8 cellular contexts compared by ENCODE assay signal in genomic region chr10:68406815-68407585, GRCh38. TPM values are rescaled to one million over a fixed set of nuclear protein-coding genes. Genes with fewer than 3 reads are reported as not detected.
DNase-seq lines count a peak whose midpoint lies in the region; ATAC-seq and TF ChIP-seq lines count a peak whose summit lies in the region.

A gene with protein sequence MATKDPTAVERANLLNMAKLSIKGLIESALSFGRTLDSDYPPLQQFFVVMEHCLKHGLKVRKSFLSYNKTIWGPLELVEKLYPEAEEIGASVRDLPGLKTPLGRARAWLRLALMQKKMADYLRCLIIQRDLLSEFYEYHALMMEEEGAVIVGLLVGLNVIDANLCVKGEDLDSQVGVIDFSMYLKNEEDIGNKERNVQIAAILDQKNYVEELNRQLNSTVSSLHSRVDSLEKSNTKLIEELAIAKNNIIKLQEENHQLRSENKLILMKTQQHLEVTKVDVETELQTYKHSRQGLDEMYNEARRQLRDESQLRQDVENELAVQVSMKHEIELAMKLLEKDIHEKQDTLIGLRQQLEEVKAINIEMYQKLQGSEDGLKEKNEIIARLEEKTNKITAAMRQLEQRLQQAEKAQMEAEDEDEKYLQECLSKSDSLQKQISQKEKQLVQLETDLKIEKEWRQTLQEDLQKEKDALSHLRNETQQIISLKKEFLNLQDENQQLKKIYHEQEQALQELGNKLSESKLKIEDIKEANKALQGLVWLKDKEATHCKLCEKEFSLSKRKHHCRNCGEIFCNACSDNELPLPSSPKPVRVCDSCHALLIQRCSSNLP (minus strand): TSS chr10:68407277. CDS start chr10:68407189, 88 bp downstream.

- peaks cover 42% of the 10 kb centered on the region for H3K79me2 ChIP-seq in neural cell (replicated peaks; ENCODE audit: insufficient read depth, low read length)

- H3K9me3 ChIP-seq in HUES64 (ENCODE audit: insufficient read depth, low read depth, low read length): no peaks in the 10 kb centered on the region
- H3K9me3 ChIP-seq in neural cell (ENCODE audit: low read length): no peaks in the 10 kb centered on the region
- no peaks in the 10 kb centered on the region for H3K9me3 ChIP-seq in stomach

- H3F3A ChIP-seq in neural cell (ENCODE audit: insufficient read depth, low read length, poor library complexity, severe bottlenecking): peaks cover 4% of the 10 kb centered on the region

- 0 out of 2 replicates have a peak, but pooled peaks cover 6% of the 10 kb centered on the region for H3K36me3 ChIP-seq in HUES64 (ENCODE audit: insufficient read depth, low read length)
- no peaks in the 10 kb centered on the region for H3K36me3 ChIP-seq in neural cell (ENCODE audit: insufficient read depth, low read length)
- peaks cover 0 to 3% (median 0%) of the 10 kb centered on the region in 4 donors for H3K36me3 ChIP-seq in stomach

- 0 out of 2 replicates have a peak, but pooled peaks cover 5% of the 10 kb centered on the region for H3K4me1 ChIP-seq in HUES64 (ENCODE audit: insufficient read depth, low read length)
- peaks cover 9 to 38% (median 16%) of the 10 kb centered on the region in 4 donors for H3K4me1 ChIP-seq in stomach

- H3K4me2 ChIP-seq in neural cell (ENCODE audit: low read length): peak within 1 kb of the TSS; percentile 92

- H3K4me3 ChIP-seq in HUES64 (ENCODE audit: low read length) (peak within 1 kb of the TSS; percentile 88), fibroblast of the aortic adventitia (ENCODE audit: low read depth, low read length) (peak within 1 kb of the TSS; percentile 96), neural cell (ENCODE audit: low read length) (peak within 1 kb of the TSS; percentile 82), stomach (peak within 1 kb of the TSS; percentile 95 to 100 (median 98))

- under 1% methylated on average over 84 of the region's 84 CpGs for WGBS in HUES64
- WGBS in stomach, 5 donors: 0 to 1% (median 0%) methylated on average over 13 to 82 of the region's 84 CpGs

- DNase-seq in DMS79 (lab: John Stamatoyannopoulos, UW): peak; percentile 27
- peak; percentile 82 for DNase-seq in RKO (ENCODE audit: low spot score)
- DNase-seq in activated T-helper 9 cell treated with anti-CD3 and anti-CD28 coated beads, Interleukin-2, amount 50 U/mL, for 16 hours (ENCODE audit: low read depth): peak; percentile 64
- peak; percentile 73 for DNase-seq in fibroblast of the aortic adventitia (ENCODE audit: low read depth)
- peak; percentile 82 for DNase-seq in stomach

- H3K27ac ChIP-seq in HUES64 (ENCODE audit: low read depth, low read length) (peak within 1 kb of the TSS; percentile 89), neural cell (ENCODE audit: low read length) (peak within 1 kb of the TSS; percentile 95), stomach (peak within 1 kb of the TSS; percentile 90 to 96 (median 93))

- no peak for TF ChIP-seq RAD21 in neural cell (conservative IDR thresholded peaks at IDR 0.05)

- no peak for TF ChIP-seq POLR2A in stomach (IDR thresholded peaks at IDR 0.05)

- H3K27me3 ChIP-seq in HUES64 (ENCODE audit: insufficient read depth, low read length): no peaks in the 10 kb centered on the region
- no peaks in the 10 kb centered on the region for H3K27me3 ChIP-seq in neural cell (ENCODE audit: insufficient read depth, low read depth, low read length)
- no peaks in the 10 kb centered on the region for H3K27me3 ChIP-seq in stomach

- intact Hi-C loops in stomach (cut with DNase I; ENCODE audit: low total_unique reads): no loop called here

- peak; percentile 94 for ATAC-seq in GM21515 (IDR thresholded peaks at IDR 0.05; ENCODE audit: unreplicated experiment)

- TF ChIP-seq CTCF in fibroblast of the aortic adventitia (IDR thresholded peaks at IDR 0.05; ENCODE audit: insufficient read depth, low read length) (peak; percentile 49), neural cell (IDR thresholded peaks at IDR 0.05; ENCODE audit: poor library complexity, severe bottlenecking) (peak; percentile 97), stomach (IDR thresholded peaks at IDR 0.05) (peak in 3 of 7 experiments; percentile 64 to 95 (median 74))

- TF ChIP-seq EP300 in neural cell (conservative IDR thresholded peaks at IDR 0.05; ENCODE audit: poor library complexity, severe bottlenecking): peak; percentile 66
- TF ChIP-seq EP300 in stomach (IDR thresholded peaks at IDR 0.05): no peak

- no peaks in the 10 kb centered on the region for H3K9me2 ChIP-seq in neural cell (ENCODE audit: insufficient read depth, low read length)

- peak within 1 kb of the TSS; percentile 95 for H3K9ac ChIP-seq in HUES64 (ENCODE audit: low read depth, low read length)
- peak within 1 kb of the TSS; percentile 99 for H3K9ac ChIP-seq in neural cell (ENCODE audit: low read length)

- peak within 1 kb of the TSS; percentile 100 for H2AFZ ChIP-seq in neural cell (ENCODE audit: low read depth, low read length)

- no peaks in the 10 kb centered on the region for H4K20me1 ChIP-seq in neural cell (ENCODE audit: insufficient read depth)

TF ChIP-seq in neural cell, 6 proteins besides CTCF, POLR2A, EP300 and RAD21:
- TF ChIP-seq POLR2AphosphoS5 (IDR thresholded peaks at IDR 0.05) (peak; percentile 89), MXI1 (conservative IDR thresholded peaks at IDR 0.05; ENCODE audit: poor library complexity, severe bottlenecking) (no peak), SMC3 (conservative IDR thresholded peaks at IDR 0.05; ENCODE audit: poor library complexity) (peak; percentile 48), EZH2 (IDR thresholded peaks at IDR 0.05; ENCODE audit: borderline replicate concordance, insufficient read depth, low read length, poor library complexity, severe bottlenecking) (no peak), TAF1 (IDR thresholded peaks at IDR 0.05; ENCODE audit: low read depth) (peak; percentile 47)
- TF ChIP-seq, protein P1, sequence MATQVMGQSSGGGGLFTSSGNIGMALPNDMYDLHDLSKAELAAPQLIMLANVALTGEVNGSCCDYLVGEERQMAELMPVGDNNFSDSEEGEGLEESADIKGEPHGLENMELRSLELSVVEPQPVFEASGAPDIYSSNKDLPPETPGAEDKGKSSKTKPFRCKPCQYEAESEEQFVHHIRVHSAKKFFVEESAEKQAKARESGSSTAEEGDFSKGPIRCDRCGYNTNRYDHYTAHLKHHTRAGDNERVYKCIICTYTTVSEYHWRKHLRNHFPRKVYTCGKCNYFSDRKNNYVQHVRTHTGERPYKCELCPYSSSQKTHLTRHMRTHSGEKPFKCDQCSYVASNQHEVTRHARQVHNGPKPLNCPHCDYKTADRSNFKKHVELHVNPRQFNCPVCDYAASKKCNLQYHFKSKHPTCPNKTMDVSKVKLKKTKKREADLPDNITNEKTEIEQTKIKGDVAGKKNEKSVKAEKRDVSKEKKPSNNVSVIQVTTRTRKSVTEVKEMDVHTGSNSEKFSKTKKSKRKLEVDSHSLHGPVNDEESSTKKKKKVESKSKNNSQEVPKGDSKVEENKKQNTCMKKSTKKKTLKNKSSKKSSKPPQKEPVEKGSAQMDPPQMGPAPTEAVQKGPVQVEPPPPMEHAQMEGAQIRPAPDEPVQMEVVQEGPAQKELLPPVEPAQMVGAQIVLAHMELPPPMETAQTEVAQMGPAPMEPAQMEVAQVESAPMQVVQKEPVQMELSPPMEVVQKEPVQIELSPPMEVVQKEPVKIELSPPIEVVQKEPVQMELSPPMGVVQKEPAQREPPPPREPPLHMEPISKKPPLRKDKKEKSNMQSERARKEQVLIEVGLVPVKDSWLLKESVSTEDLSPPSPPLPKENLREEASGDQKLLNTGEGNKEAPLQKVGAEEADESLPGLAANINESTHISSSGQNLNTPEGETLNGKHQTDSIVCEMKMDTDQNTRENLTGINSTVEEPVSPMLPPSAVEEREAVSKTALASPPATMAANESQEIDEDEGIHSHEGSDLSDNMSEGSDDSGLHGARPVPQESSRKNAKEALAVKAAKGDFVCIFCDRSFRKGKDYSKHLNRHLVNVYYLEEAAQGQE (IDR thresholded peaks at IDR 0.05; ENCODE audit: borderline replicate concordance): peak; percentile 60

RNA-seq across cellular contexts. Expression of the gene that starts here (rescaled TPM):
- 5.8 TPM for polyA plus RNA-seq in HUES64 (2013, experiment 1 of 2)
- polyA plus RNA-seq in HUES64 (2013, experiment 2 of 2): 8.6 TPM
- total RNA-seq in fibroblast of the aortic adventitia (ENCODE audit: low replicate concordance) (37.3 and 53.7 TPM in 2 replicates), stomach (100 to 1,000 TPM in 1 of 5 donors, 10 to 100 TPM in 4; 25.9 to 104 (median 31.2) TPM)
- polyA plus RNA-seq in neural cell (154 and 168 TPM in 2 replicates), stomach (1 to 10 TPM; 4.6 to 5.8 (median 5.4) TPM)
- 117 and 129 TPM in 2 replicates for polyA minus RNA-seq in neural cell

Comparison
In these comparisons a context has a peak if more than half of its experiments do, and no peak if none do; other contexts are left out.
1. Peak in every context shown above with its lines: DNase-seq, ATAC-seq, H3K4me3 ChIP-seq and H3K27ac ChIP-seq.
2. RNA of the gene that starts here (polyA plus RNA-seq): 154 to 168 TPM in neural cell; 4.6 to 5.8 TPM in stomach; every median in the first group is over 10 times any median in the second.
3. DNase-seq: peak in every context shown above with its lines; median percentile 82 in RKO; 82 in stomach; 73 in fibroblast of the aortic adventitia; 64 in activated T-helper 9 cell treated with anti-CD3 and anti-CD28 coated beads, Interleukin-2, amount 50 U/mL, for 16 hours; 27 in DMS79.